Comparison of ENCODE assay signal across 8 cellular contexts in the genomic region with DNA sequence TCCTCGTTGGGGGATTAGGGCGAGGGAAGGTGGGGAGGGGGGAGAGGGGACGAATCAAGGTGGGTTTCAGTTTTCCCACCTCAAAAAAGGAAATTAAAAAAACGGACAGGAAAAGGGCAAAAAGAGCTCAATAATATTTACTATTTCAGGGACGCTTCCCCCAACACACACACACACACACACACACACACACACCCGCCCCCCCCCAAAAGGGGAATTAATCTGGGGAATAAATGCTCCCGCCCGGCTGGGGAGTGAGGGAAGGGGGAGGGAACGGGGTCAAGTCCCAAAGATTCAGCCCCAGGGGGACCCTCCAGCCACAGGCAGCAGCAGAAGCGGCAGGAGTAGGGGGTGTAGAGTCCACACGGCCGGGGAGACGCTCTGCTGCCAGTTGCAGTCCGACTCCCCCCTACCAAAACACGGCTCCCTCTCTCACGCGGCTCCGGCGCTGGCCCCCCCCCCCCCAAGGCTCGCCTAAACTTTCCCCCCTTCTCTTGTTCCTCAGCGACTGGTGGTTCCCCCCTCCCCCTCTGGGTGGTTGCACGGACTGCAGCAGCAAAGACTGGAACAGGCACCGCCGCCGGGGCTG. TPM values are rescaled to one million over a fixed set of nuclear protein-coding genes. Genes with fewer than 3 reads are reported as not detected.
DNase-seq lines count a peak whose midpoint lies in the region; FAIRE-seq and TF ChIP-seq lines count a peak whose summit lies in the region.

No MANE protein-coding gene starts in this region.

- no peak for TF ChIP-seq CTCF in WI38 (IDR thresholded peaks at IDR 0.05; ENCODE audit: low read depth, low read length)

- no peaks in the 10 kb centered on the region for H3K4me1 ChIP-seq in iPS DF 6.9 (ENCODE audit: control insufficient read depth, insufficient read depth, low read length)

- H3K36me3 ChIP-seq in iPS DF 6.9 (ENCODE audit: control insufficient read depth, insufficient read depth, low read length): no peaks in the 10 kb centered on the region

- no peak for FAIRE-seq in GM12892 (lab: Jason Lieb, UNC)

- TF ChIP-seq POLR2A in GM12892 (IDR thresholded peaks at IDR 0.05; ENCODE audit: low read depth, low read length): no peak

- DNase-seq in NCI-H146 (lab: John Stamatoyannopoulos, UW) (peak; percentile 73), NCI-H146 treated with DMSO at 0.1 percent for 48 hours (lab: John Stamatoyannopoulos, UW; ENCODE audit: unreplicated experiment) (no peak), iPS DF 6.9 (ENCODE audit: low read depth, low spot score) (no peak), kidney tubule cell (ENCODE audit: low spot score) (no peak), GM12892 (ENCODE audit: insufficient read length) (no peak), NCI-H1930 (lab: John Stamatoyannopoulos, UW) (no peak)

- H3K27me3 ChIP-seq in iPS DF 6.9 (ENCODE audit: control insufficient read depth, insufficient read depth, low read length): no peaks in the 10 kb centered on the region

- peak overlapping the region; percentile 72 for H3K4me3 ChIP-seq in WI38 (ENCODE audit: low read depth, low read length)
- peak overlapping the region; percentile 84 for H3K4me3 ChIP-seq in iPS DF 6.9 (ENCODE audit: low read length)
- peak overlapping the region; percentile 62 to 87 (median 74) for H3K4me3 ChIP-seq in skin epidermis

- no CpG with 5 or more reads among the region's 25 CpGs for WGBS in iPS DF 6.9 (ENCODE audit: insufficient coverage, insufficient read length)

- no peaks in the 10 kb centered on the region for H3K9me3 ChIP-seq in iPS DF 6.9 (ENCODE audit: control insufficient read depth, insufficient read depth, low read length)

- H3K27ac ChIP-seq in iPS DF 6.9 (ENCODE audit: low read length) (no peak overlapping the region), skin epidermis (peak overlapping the region; percentile 87 to 100 (median 96))

RNA-seq across cellular contexts. Expression of a gene that starts 0.5 kb away (rescaled TPM):
- 172 TPM for polyA plus RNA-seq in GM12892 (2012; ENCODE audit: missing spikeins)
